ENCODE assay signal across 16 cellular contexts in the genomic region with DNA sequence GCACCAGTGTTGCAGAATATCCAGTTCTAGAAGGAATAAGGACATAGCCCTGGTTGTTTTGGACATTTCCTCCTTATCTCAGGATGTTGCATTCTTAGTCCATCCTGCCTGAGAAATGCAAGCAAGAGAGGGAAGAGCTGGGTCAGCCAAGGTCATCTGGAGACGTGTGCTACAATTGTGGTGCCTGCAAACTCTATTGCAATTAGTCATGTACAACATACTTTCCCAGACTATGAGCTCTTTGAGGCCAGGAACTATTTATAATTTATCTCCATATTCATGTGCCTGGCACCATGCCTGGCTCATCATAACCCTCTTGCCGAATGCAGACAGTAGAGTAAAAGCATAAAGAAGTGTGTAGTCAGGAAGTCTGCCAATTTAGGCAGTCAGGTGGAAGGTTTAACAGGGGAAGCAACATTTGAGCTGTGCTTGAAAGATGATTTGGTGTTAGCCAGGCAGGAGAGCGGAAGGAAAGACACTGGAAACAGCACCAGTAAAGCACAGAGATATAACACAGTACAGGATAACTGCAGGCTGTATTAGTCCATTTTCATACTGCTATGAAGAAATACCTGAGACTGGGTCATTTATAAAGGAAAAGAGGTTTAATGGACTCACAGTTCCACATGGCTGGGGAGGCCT.
DNase-seq lines count a peak whose midpoint lies in the region; ATAC-seq and TF ChIP-seq lines count a peak whose summit lies in the region.
"Had no signal": no experiment of that assay in that cellular context is flagged by ENCODE, and none has a peak within 500 bp of the region (broad histone marks: within the 10 kb centered on the region; RNA-seq: fewer than 3 reads in every experiment).

No MANE protein-coding gene starts in this region.

- H3K9ac ChIP-seq in fibroblast of lung (ENCODE audit: insufficient read depth, low read length), result no peak overlapping the region

- H3K27me3 ChIP-seq in fibroblast of lung (ENCODE audit: control insufficient read depth, insufficient read depth, low read length) (no peaks in the 10 kb centered on the region), right lobe of liver (no peaks in the 10 kb centered on the region)
- H3K27me3 ChIP-seq: breast epithelium had no signal

- no peaks in the 10 kb centered on the region for H4K20me1 ChIP-seq in fibroblast of lung (ENCODE audit: control insufficient read depth, extremely low read depth, insufficient read depth, low read length)

- no peaks in the 10 kb centered on the region for H3K36me3 ChIP-seq in fibroblast of lung (ENCODE audit: control insufficient read depth, insufficient read depth, low read length)
- H3K36me3 ChIP-seq in right lobe of liver, result no peaks in the 10 kb centered on the region
- H3K36me3 ChIP-seq: breast epithelium, esophagus squamous epithelium had no signal

- no peak overlapping the region for H2AFZ ChIP-seq in fibroblast of lung (ENCODE audit: low read length)

- H3K27ac ChIP-seq in fibroblast of lung (ENCODE audit: insufficient read depth, low read length) (no peak overlapping the region), right lobe of liver (no peak overlapping the region)
- H3K27ac ChIP-seq: breast epithelium, esophagus squamous epithelium had no signal

- ATAC-seq in right lobe of liver, result peak; percentile 45 to 84 (median 74)
- ATAC-seq in GM21529 (IDR thresholded peaks at IDR 0.05; ENCODE audit: unreplicated experiment), result no peak
- ATAC-seq: left colon had no signal

- H3K4me3 ChIP-seq in fibroblast of lung (replicated peaks in 1 of 4; ENCODE audit: control extremely low read depth in 1 of 4, insufficient read depth in 1 of 4, low read depth in 3 of 4, low read length in 4 of 4) (no peak overlapping the region), right lobe of liver (no peak overlapping the region)
- H3K4me3 ChIP-seq: breast epithelium, esophagus squamous epithelium had no signal

- TF ChIP-seq POLR2A in right lobe of liver (IDR thresholded peaks at IDR 0.05), result no peak

- no peak overlapping the region for H3K4me2 ChIP-seq in fibroblast of lung (ENCODE audit: extremely low read depth, insufficient read depth, low read length)

- 47% methylated on average over 3 of the region's 3 CpGs for WGBS in right lobe of liver (ENCODE audit: insufficient coverage, low coverage, low lambda C conversion rate, missing lambda C conversion rate)

- intact Hi-C loops in right lobe of liver (cut with DNase I), result no loop called here

- TF ChIP-seq CTCF in fibroblast of lung (conservative IDR thresholded peaks at IDR 0.05 in 1 of 2, IDR thresholded peaks at IDR 0.05 in 1 of 2; ENCODE audit: low read depth in 1 of 2, low read length in 2 of 2), result no peak
- TF ChIP-seq CTCF in right lobe of liver (IDR thresholded peaks at IDR 0.05), result no peak

- DNase-seq in EL (peak; percentile 60), NCI-H226 (peak; percentile 76), fibroblast of lung (ENCODE audit: low read depth in 2 of 2) (peak; percentile 26 to 83), right lobe of liver (no peak), NCI-H2227 treated with DMSO at 0.1 percent for 48 hours (lab: John Stamatoyannopoulos, UW) (no peak), inferior parietal cortex (ENCODE audit: extremely low spot score) (no peak)
- DNase-seq: activated CD4-positive, alpha-beta memory T cell treated with anti-CD3 and anti-CD28 coated beads for 36 hours; activated T-cell treated with anti-CD3 and anti-CD28 coated beads, Interleukin-2, amount 50 U/mL, for 1 hour; esophagus squamous epithelium; Kasumi-1; left colon; NK-92 treated with Interleukin-12 subunit alpha and Interleukin-12 subunit beta, amount 100 ng/mL, for 24 hours; occipital lobe; stimulated activated CD4-positive, alpha-beta T cell treated with anti-CD3 and anti-CD28 coated beads, Interleukin-2, amount 100 ng/mL, for 48 hours had no signal

- H3K79me2 ChIP-seq in fibroblast of lung (ENCODE audit: control insufficient read depth, insufficient read depth, low read length), result no peaks in the 10 kb centered on the region

- H3K4me1 ChIP-seq in fibroblast of lung (ENCODE audit: control insufficient read depth, extremely low read depth, insufficient read depth, low read length) (no peaks in the 10 kb centered on the region), right lobe of liver (peaks cover 0 to 9% (median 0%) of the 10 kb centered on the region in 4 donors)
- H3K4me1 ChIP-seq: breast epithelium, esophagus squamous epithelium had no signal

- H3K9me3 ChIP-seq in fibroblast of lung (ENCODE audit: control insufficient read depth, insufficient read depth, low read depth, low read length) (no peaks in the 10 kb centered on the region), right lobe of liver (no peaks in the 10 kb centered on the region)
- H3K9me3 ChIP-seq: breast epithelium, esophagus squamous epithelium had no signal

Comparison
In these comparisons a context has a peak if more than half of its experiments do, and no peak if none do; other contexts are left out.
1. DNase-seq: peak in EL (single experiment), NCI-H226 (single experiment) and fibroblast of lung (2 of 2); none in right lobe of liver (0 of 3), NCI-H2227 treated with DMSO at 0.1 percent for 48 hours (single experiment) and inferior parietal cortex (single experiment).